ENCODE assay signal across 8 cellular contexts in the genomic region with DNA sequence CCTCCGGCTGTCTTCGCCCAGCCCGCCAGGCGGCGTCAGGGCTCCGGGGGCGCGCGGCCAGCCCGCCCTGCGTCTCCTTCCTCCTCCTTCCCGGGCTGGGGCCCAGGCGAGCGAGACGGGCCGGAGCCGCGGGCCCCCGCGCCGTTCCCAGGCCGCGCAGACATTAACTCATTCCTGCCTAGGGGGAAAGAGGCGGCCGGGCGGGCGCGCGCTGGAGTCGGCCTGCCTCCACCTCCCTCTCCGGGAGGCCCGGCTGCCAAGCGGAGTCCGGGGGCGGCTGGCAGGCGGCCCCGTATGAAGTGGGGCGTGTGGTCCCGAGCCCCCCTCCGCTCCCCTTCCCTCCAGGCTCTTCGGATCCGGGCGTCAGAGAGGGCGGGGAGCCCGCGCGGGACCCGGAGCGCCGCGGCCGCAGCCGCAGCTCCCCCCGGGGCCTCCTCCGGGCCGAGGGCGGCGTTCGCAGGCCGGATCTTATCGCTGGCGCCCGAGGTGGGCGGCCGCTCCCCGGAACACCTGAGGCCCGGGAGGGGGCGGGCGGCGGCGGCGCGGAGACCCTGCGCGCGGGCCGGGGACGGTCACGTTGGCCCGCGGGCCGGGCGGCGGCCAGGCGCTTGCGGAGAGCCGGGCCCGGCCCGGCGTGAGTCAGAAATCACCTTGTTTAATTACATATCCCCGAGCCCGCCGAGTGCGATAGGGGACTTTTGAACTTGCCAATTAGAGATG. TPM values are rescaled to one million over a fixed set of nuclear protein-coding genes. Genes with fewer than 3 reads are reported as not detected.
DNase-seq lines count a peak whose midpoint lies in the region; ATAC-seq and TF ChIP-seq lines count a peak whose summit lies in the region.

No MANE protein-coding gene starts in this region.

- H4K20me1 ChIP-seq in GM23248 (ENCODE audit: insufficient read depth) (no peaks in the 10 kb centered on the region), Karpas-422 (ENCODE audit: insufficient read depth, low read depth, low read length) (no peaks in the 10 kb centered on the region)

- DNase-seq in G401 (ENCODE audit: low spot score) (peak; percentile 88), GM23248 (peak; percentile 98), Karpas-422 (peak; percentile 87), SK-N-DZ (ENCODE audit: low spot score) (peak; percentile 88), glomerular visceral epithelial cell (ENCODE audit: extremely low spot score) (peak; percentile 93), osteocyte (ENCODE audit: extremely low spot score, unreplicated experiment) (peak; percentile 97), thoracic aorta (ENCODE audit: low spot score) (no peak)
- DNase-seq in activated naive CD4-positive, alpha-beta T cell treated with anti-CD3 and anti-CD28 coated beads, Interleukin-2, amount 10 ng/mL, durations not matched to agents 7 days and 5 days = peak; percentile 89

- H3K4me1 ChIP-seq in GM23248 (ENCODE audit: insufficient read depth) (peaks cover 6% of the 10 kb centered on the region; the same call in 1 of the 2 replicates), Karpas-422 (ENCODE audit: low read length) (peaks cover 13% of the 10 kb centered on the region), thoracic aorta (ENCODE audit: control insufficient read depth in 1 of 2, low read depth in 2 of 2) (peaks cover 6 to 18% of the 10 kb centered on the region in 2 donors)

- 0 to 1% methylated on average over 50 to 57 of the region's 94 CpGs for WGBS in GM23248 (ENCODE audit: low coverage in 1 of 2, low lambda C conversion rate in 2 of 2, missing lambda C conversion rate in 2 of 2), 2 experiments

- peaks cover 16% of the 10 kb centered on the region for H3K4me1 Mint-ChIP-seq in activated naive CD4-positive, alpha-beta T cell treated with anti-CD3 and anti-CD28 coated beads, Interleukin-2, amount 10 ng/mL, durations not matched to agents 7 days and 5 days
- H3K4me1 Mint-ChIP-seq in osteocyte (ENCODE audit: unreplicated experiment) = peaks cover 12% of the 10 kb centered on the region

- H3K27ac ChIP-seq in GM23248 (peak overlapping the region; percentile 70), Karpas-422 (ENCODE audit: low read length) (peak overlapping the region; percentile 73), thoracic aorta (peak overlapping the region; percentile 93 to 96)

- peaks cover 1% of the 10 kb centered on the region for H3K36me3 Mint-ChIP-seq in activated naive CD4-positive, alpha-beta T cell treated with anti-CD3 and anti-CD28 coated beads, Interleukin-2, amount 10 ng/mL, durations not matched to agents 7 days and 5 days
- no peaks in the 10 kb centered on the region for H3K36me3 Mint-ChIP-seq in osteocyte (ENCODE audit: unreplicated experiment)

- H3K27me3 Mint-ChIP-seq in activated naive CD4-positive, alpha-beta T cell treated with anti-CD3 and anti-CD28 coated beads, Interleukin-2, amount 10 ng/mL, durations not matched to agents 7 days and 5 days = peaks cover 4% of the 10 kb centered on the region
- no peaks in the 10 kb centered on the region for H3K27me3 Mint-ChIP-seq in osteocyte (ENCODE audit: unreplicated experiment)

- in situ Hi-C loops in G401 (cut with HindIII; ENCODE audit: low sequenced_read_pairs) = no loop called here
- in situ Hi-C loops in GM23248 (cut with MboI) = no loop called here

- H3K79me2 ChIP-seq in GM23248 (ENCODE audit: insufficient read depth) (no peaks in the 10 kb centered on the region), Karpas-422 (ENCODE audit: low read length) (no peaks in the 10 kb centered on the region)

- H3K4me3 Mint-ChIP-seq in activated naive CD4-positive, alpha-beta T cell treated with anti-CD3 and anti-CD28 coated beads, Interleukin-2, amount 10 ng/mL, durations not matched to agents 7 days and 5 days = peak overlapping the region; percentile 81
- peak overlapping the region; percentile 79 for H3K4me3 Mint-ChIP-seq in osteocyte (ENCODE audit: unreplicated experiment)

- H3K9me2 ChIP-seq in GM23248 (ENCODE audit: insufficient read depth) (no peaks in the 10 kb centered on the region), Karpas-422 (replicated peaks; ENCODE audit: insufficient read depth, low read length) (no peaks in the 10 kb centered on the region)

- CTCF ChIA-PET in activated naive CD4-positive, alpha-beta T cell treated with anti-CD3 and anti-CD28 coated beads, Interleukin-2, amount 10 ng/mL, durations not matched to agents 7 days and 5 days (lab: Charles Lee) = interaction anchor here (1.0 to 1.4 kb wide), 2 partner anchors 42 to 187 kb away, joined by 4 to 5 read pairs; no protein-coding TSS in a partner anchor

- H3K4me3 ChIP-seq in GM23248 (peak overlapping the region; percentile 71), Karpas-422 (ENCODE audit: low read length) (peak overlapping the region; percentile 67), thoracic aorta (peak overlapping the region; percentile 87)

- TF ChIP-seq CTCF in osteocyte (IDR thresholded peaks at IDR 0.05) = peak; percentile 96
- TF ChIP-seq CTCF in thoracic aorta (IDR thresholded peaks at IDR 0.05) = peak; percentile 91

- peak overlapping the region; percentile 91 for H3K27ac Mint-ChIP-seq in activated naive CD4-positive, alpha-beta T cell treated with anti-CD3 and anti-CD28 coated beads, Interleukin-2, amount 10 ng/mL, durations not matched to agents 7 days and 5 days
- peak overlapping the region; percentile 95 for H3K27ac Mint-ChIP-seq in osteocyte (ENCODE audit: unreplicated experiment)

- H3K4me2 ChIP-seq in GM23248 (ENCODE audit: unreplicated experiment) (peak overlapping the region; percentile 80), Karpas-422 (ENCODE audit: low read depth, low read length, poor library complexity, severe bottlenecking) (peak overlapping the region; percentile 88)

- H3K36me3 ChIP-seq in GM23248 (ENCODE audit: low read depth) (no peaks in the 10 kb centered on the region), Karpas-422 (ENCODE audit: insufficient read depth, low read length) (no peaks in the 10 kb centered on the region), thoracic aorta (peaks cover 27% of the 10 kb centered on the region)

- no peaks in the 10 kb centered on the region for H3K9me3 Mint-ChIP-seq in activated naive CD4-positive, alpha-beta T cell treated with anti-CD3 and anti-CD28 coated beads, Interleukin-2, amount 10 ng/mL, durations not matched to agents 7 days and 5 days
- H3K9me3 Mint-ChIP-seq in osteocyte (ENCODE audit: unreplicated experiment) = no peaks in the 10 kb centered on the region

- H3K9me3 ChIP-seq in GM23248 (ENCODE audit: low read depth) (no peaks in the 10 kb centered on the region), Karpas-422 (ENCODE audit: low read length) (no peaks in the 10 kb centered on the region), thoracic aorta (no peaks in the 10 kb centered on the region)

- peak overlapping the region; percentile 100 for H2AFZ ChIP-seq in GM23248
- peak overlapping the region; percentile 75; the same call in 1 of the 2 replicates for H2AFZ ChIP-seq in Karpas-422 (ENCODE audit: low read length)

- H3K27me3 ChIP-seq in GM23248 (replicated peaks; ENCODE audit: insufficient read depth) (no peaks in the 10 kb centered on the region), Karpas-422 (ENCODE audit: low read length) (no peaks in the 10 kb centered on the region), thoracic aorta (replicated peaks; ENCODE audit: insufficient read depth) (no peaks in the 10 kb centered on the region)

- H3F3A ChIP-seq in GM23248 (ENCODE audit: insufficient read depth) = no peaks in the 10 kb centered on the region

- H3K9ac ChIP-seq in GM23248 = peak overlapping the region; percentile 91
- peak overlapping the region; percentile 77 for H3K9ac ChIP-seq in Karpas-422 (ENCODE audit: low read length)

- ATAC-seq in thoracic aorta (ENCODE audit: insufficient number of reproducible peaks, low FRiP score, low read depth) = peak; percentile 83

RNA-seq across cellular contexts. Expression of a gene that starts 43.1 kb away (rescaled TPM):
- total RNA-seq in G401 (2014; rRNA removed; shearing (Covaris generic)) = 0.37 and 0.78 TPM in 2 replicates
- under 0.01 and 0.11 TPM in 2 replicates for total RNA-seq in GM23248 (2014; rRNA removed; shearing (Covaris generic))
- 0.05 and 0.08 TPM in 2 replicates for polyA plus RNA-seq in GM23248 (2016; fragmentation: Nextera tagmentation; extraction: Ambion mirVana)
- total RNA-seq in Karpas-422 (2014; rRNA removed; shearing (Covaris generic); ENCODE audit: low replicate concordance) = 8.3 and 15.5 TPM in 2 replicates
- polyA plus RNA-seq in SK-N-DZ (2014; cell fraction: cytosol; rRNA removed) = 2.6 and 2.9 TPM in 2 replicates
- polyA plus RNA-seq in SK-N-DZ (2014; cell fraction: nucleus; rRNA removed) = 1.5 and 2.6 TPM in 2 replicates
- total RNA-seq in osteocyte (0.37 and 0.46 TPM in 2 replicates), thoracic aorta (10 to 100 TPM; 59.5 to 63.8 TPM)

RNA-seq across cellular contexts. Expression of a gene that starts 45.0 kb away (rescaled TPM):
- total RNA-seq in G401 (2014; rRNA removed; shearing (Covaris generic)) = 72.5 and 78.8 TPM in 2 replicates
- total RNA-seq in GM23248 (2014; rRNA removed; shearing (Covaris generic)) = 35.5 and 41.7 TPM in 2 replicates
- polyA plus RNA-seq in GM23248 (2016; fragmentation: Nextera tagmentation; extraction: Ambion mirVana) = 15.5 and 16.5 TPM in 2 replicates
- total RNA-seq in Karpas-422 (2014; rRNA removed; shearing (Covaris generic); ENCODE audit: low replicate concordance) = 2.2 and 3.2 TPM in 2 replicates
- polyA plus RNA-seq in SK-N-DZ (2014; cell fraction: cytosol; rRNA removed) = 29.7 and 29.9 TPM in 2 replicates
- polyA plus RNA-seq in SK-N-DZ (2014; cell fraction: nucleus; rRNA removed) = 19.5 and 22.7 TPM in 2 replicates
- total RNA-seq in osteocyte = 75.5 and 79.6 TPM in 2 replicates
- total RNA-seq in thoracic aorta = 100 to 1,000 TPM in 1 of 2 donors, 10 to 100 TPM in 1; 69.0 to 130 TPM

RNA-seq across cellular contexts. Expression of a gene that starts 57.0 kb away (rescaled TPM):
- not detected in 2 replicates for total RNA-seq in G401 (2014; rRNA removed; shearing (Covaris generic))
- not detected in 2 replicates for total RNA-seq in GM23248 (2014; rRNA removed; shearing (Covaris generic))
- polyA plus RNA-seq in GM23248 (2016; fragmentation: Nextera tagmentation; extraction: Ambion mirVana) = not detected in 2 replicates
- total RNA-seq in Karpas-422 (2014; rRNA removed; shearing (Covaris generic); ENCODE audit: low replicate concordance) = not detected in 2 replicates
- polyA plus RNA-seq in SK-N-DZ (2014; cell fraction: cytosol; rRNA removed) = not detected in 2 replicates
- not detected in 2 replicates for polyA plus RNA-seq in SK-N-DZ (2014; cell fraction: nucleus; rRNA removed)
- not detected in 2 replicates for total RNA-seq in osteocyte
- not detected for total RNA-seq in thoracic aorta
